Comparison of ENCODE assay signal across 1 cellular context in the genomic region with DNA sequence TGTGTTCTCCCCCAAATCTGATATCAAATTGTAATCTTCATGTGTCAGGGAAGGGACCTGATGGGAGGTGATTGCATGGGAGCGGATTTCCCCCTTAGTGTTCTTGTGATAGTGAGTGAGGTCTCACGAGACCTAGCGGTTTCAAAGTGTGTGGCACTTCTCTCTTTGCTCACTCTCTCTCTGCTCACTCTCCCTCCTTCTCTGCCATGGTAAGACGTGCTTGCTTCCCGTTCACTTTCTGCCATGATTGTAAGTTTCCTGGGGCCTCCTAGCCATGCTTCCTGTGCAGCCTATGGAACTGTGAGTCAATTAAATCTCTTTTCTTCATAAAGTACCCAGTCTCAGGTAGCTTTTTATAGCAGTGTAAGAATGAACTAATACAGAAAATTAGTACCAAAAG.
TF ChIP-seq lines count a peak whose summit lies in the region.

No MANE protein-coding gene starts in this region.

TF ChIP-seq in H1, 55 proteins besides CTCF, POLR2A, EP300 and RAD21 (continued from another document):
- TF ChIP-seq E2F6 (IDR thresholded peaks at IDR 0.05): no peak
- TF ChIP-seq, protein P1, sequence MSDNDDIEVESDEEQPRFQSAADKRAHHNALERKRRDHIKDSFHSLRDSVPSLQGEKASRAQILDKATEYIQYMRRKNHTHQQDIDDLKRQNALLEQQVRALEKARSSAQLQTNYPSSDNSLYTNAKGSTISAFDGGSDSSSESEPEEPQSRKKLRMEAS (IDR thresholded peaks at IDR 0.05): no peak
- no peak for TF ChIP-seq POU5F1 (IDR thresholded peaks at IDR 0.05; ENCODE audit: low read depth, low read length)
- TF ChIP-seq HDAC6 (IDR thresholded peaks at IDR 0.05; ENCODE audit: low read depth, low read length): no peak
- no peak for TF ChIP-seq MAFK (IDR thresholded peaks at IDR 0.05; ENCODE audit: low read depth, low read length)
- TF ChIP-seq CTBP2 (IDR thresholded peaks at IDR 0.05; ENCODE audit: borderline replicate concordance, insufficient read depth, insufficient read length, low read length): no peak
- no peak for TF ChIP-seq CBX8 (IDR thresholded peaks at IDR 0.05; ENCODE audit: borderline replicate concordance, low read depth, low read length)
- TF ChIP-seq ASH2L (IDR thresholded peaks at IDR 0.05; ENCODE audit: low read length): no peak
TF ChIP-seq in H1: peak in this region for 0.
